ENCODE assay signal across 9 cellular contexts in the genomic region with DNA sequence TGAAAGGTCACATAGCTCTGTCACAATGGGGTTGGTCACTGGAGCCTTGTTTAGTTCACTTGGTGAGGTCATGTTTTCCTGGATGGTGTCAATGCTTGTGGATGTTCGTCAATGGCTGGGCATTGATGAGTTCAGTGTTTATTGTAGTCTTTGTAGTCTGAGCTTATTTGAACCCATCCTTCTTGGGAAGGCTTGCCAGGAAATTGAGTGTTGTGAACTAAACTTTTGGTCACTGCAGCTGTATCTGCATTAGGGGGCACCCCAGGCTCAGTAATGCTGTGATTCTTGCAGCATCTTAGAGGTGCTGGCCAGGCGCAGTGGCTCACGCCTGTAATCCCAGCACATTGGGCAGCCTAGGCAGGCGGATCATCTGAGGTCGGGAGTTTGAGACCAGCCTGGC. TPM values are rescaled to one million over a fixed set of nuclear protein-coding genes. Genes with fewer than 3 reads are reported as not detected.
A peak's percentile ranks its signal among the peaks of the same experiment; 100 is the strongest.
DNase-seq lines count a peak whose midpoint lies in the region; ATAC-seq and TF ChIP-seq lines count a peak whose summit lies in the region.
"Had no signal": no experiment of that assay in that cellular context is flagged by ENCODE, and none has a peak within 500 bp of the region (broad histone marks: within the 10 kb centered on the region; RNA-seq: fewer than 3 reads in every experiment).

No MANE protein-coding gene starts in this region.

- ATAC-seq in HCT116 = peak; percentile 69
- ATAC-seq in GM21360 (IDR thresholded peaks at IDR 0.05; ENCODE audit: unreplicated experiment) = no peak
- ATAC-seq in GM18519 (IDR thresholded peaks at IDR 0.05; ENCODE audit: low FRiP score, unreplicated experiment) = no peak

- H3K27ac ChIP-seq in HCT116 (ENCODE audit: low read depth, low read length) (no peak overlapping the region), PC-9 (no peak overlapping the region), esophagus muscularis mucosa (replicated peaks in 1 of 4) (no peak overlapping the region)

- H3K9me2 ChIP-seq in HCT116 (ENCODE audit: insufficient read depth) (no peaks in the 10 kb centered on the region), PC-9 (ENCODE audit: insufficient read depth) (no peaks in the 10 kb centered on the region)

- TF ChIP-seq CTCF in HCT116 (IDR thresholded peaks at IDR 0.05 in 2 of 3, conservative IDR thresholded peaks at IDR 0.05 in 1 of 3; ENCODE audit: borderline replicate concordance in 1 of 3, insufficient read depth in 1 of 3, low read depth in 2 of 3, low read length in 2 of 3) = peak in 2 of 3 experiments; percentile 33 to 37; a peak in 3 of 6 replicates
- TF ChIP-seq CTCF in PC-9 (conservative IDR thresholded peaks at IDR 0.05) = peak; percentile 44
- TF ChIP-seq CTCF in esophagus muscularis mucosa (IDR thresholded peaks at IDR 0.05) = peak in 2 of 3 experiments; percentile 25 to 27
- TF ChIP-seq CTCF in neural crest cell (conservative IDR thresholded peaks at IDR 0.05) = peak; percentile 56

- no peaks in the 10 kb centered on the region for H3K27me3 ChIP-seq in HCT116 (ENCODE audit: insufficient read depth, low read length)
- H3K27me3 ChIP-seq in PC-9 (ENCODE audit: insufficient read depth, low read depth) = no peaks in the 10 kb centered on the region
- H3K27me3 ChIP-seq in esophagus muscularis mucosa = peaks cover 0 to 6% (median 0%) of the 10 kb centered on the region in 4 donors

- H3K9me3 Mint-ChIP-seq in neural crest cell = no peaks in the 10 kb centered on the region

- intact Hi-C loops in HCT116 (cut with micrococcal nuclease) (loop anchor here (1.0 kb wide), 1 partner anchor 138 kb away; no protein-coding TSS in a partner anchor), PC-9 (cut with micrococcal nuclease; ENCODE audit: unreplicated experiment) (loop anchor here (1.0 kb wide), 1 partner anchor 138 kb away; no protein-coding TSS in a partner anchor), esophagus muscularis mucosa (cut with DNase I) (loop anchor here (5.0 kb wide), 1 partner anchor 37 kb away; no protein-coding TSS in a partner anchor)

- H3K4me3 ChIP-seq in HCT116 (replicated peaks in 1 of 2; ENCODE audit: low read depth in 1 of 2, low read length in 2 of 2) (no peak overlapping the region), PC-9 (no peak overlapping the region), esophagus muscularis mucosa (no peak overlapping the region)

- BruUV-seq in HCT116 (replicated peaks; lab: Mats Ljungman, UMichigan) = no TSS peak
- BruUV-seq in PC-9 (replicated peaks; lab: Mats Ljungman, UMichigan) = no TSS peak

- H3K4me1 ChIP-seq in HCT116 (ENCODE audit: control insufficient read depth in 1 of 2, insufficient read depth in 2 of 2, low read length in 2 of 2) = no peaks in the 10 kb centered on the region
- H3K4me1 ChIP-seq in PC-9 (replicated peaks; ENCODE audit: insufficient read depth) = no peaks in the 10 kb centered on the region
- no peaks in the 10 kb centered on the region for H3K4me1 ChIP-seq in esophagus muscularis mucosa

- H3K36me3 ChIP-seq in HCT116 (ENCODE audit: control insufficient read depth in 1 of 2, insufficient read depth in 2 of 2, low read length in 2 of 2) (no peaks in the 10 kb centered on the region), PC-9 (ENCODE audit: low read depth) (no peaks in the 10 kb centered on the region), esophagus muscularis mucosa (no peaks in the 10 kb centered on the region)

- CTCF ChIA-PET in HCT116 (lab: Charles Lee) (interaction anchor here (0.9 to 1.4 kb wide), 3 partner anchors 138 to 278 kb away, joined by 3 to 7 read pairs (median 5); no protein-coding TSS in a partner anchor), PC-9 (lab: Charles Lee) (no interaction called here)

- no peaks in the 10 kb centered on the region for H3K36me3 Mint-ChIP-seq in neural crest cell (ENCODE audit: low read depth)

- H3K4me2 ChIP-seq in HCT116 (ENCODE audit: low read length) (no peak overlapping the region), PC-9 (no peak overlapping the region)

- H3K9ac ChIP-seq in HCT116 (ENCODE audit: low read length) = no peak overlapping the region

- H4K20me1 ChIP-seq in HCT116 (ENCODE audit: insufficient read depth) (no peaks in the 10 kb centered on the region), PC-9 (ENCODE audit: insufficient read depth) (no peaks in the 10 kb centered on the region)

- H2AFZ ChIP-seq in HCT116 (ENCODE audit: low read depth, low read length, poor library complexity, severe bottlenecking) (no peak overlapping the region), PC-9 (no peak overlapping the region)

- H3K4me3 Mint-ChIP-seq in neural crest cell = no peak overlapping the region

- TF ChIP-seq RAD21 in HCT116 (IDR thresholded peaks at IDR 0.05; ENCODE audit: low read depth) = peak; percentile 70

- H3K4me1 Mint-ChIP-seq in neural crest cell = peaks cover 6% of the 10 kb centered on the region

- POLR2A ChIA-PET in HCT116 (lab: Charles Lee) = no interaction called here
- POLR2A ChIA-PET in PC-9 (lab: Charles Lee; ENCODE audit: unreplicated experiment) = interaction anchor here (0.6 kb wide), 1 partner anchor 69 kb away, joined by 4 read pairs; no protein-coding TSS in a partner anchor

- peaks cover 35% of the 10 kb centered on the region for H3K27me3 Mint-ChIP-seq in neural crest cell (ENCODE audit: low read depth)

- WGBS in esophagus muscularis mucosa = 25% methylated on average over 5 of the region's 5 CpGs

- TF ChIP-seq EP300 in esophagus muscularis mucosa (IDR thresholded peaks at IDR 0.05) = no peak

- no peaks in the 10 kb centered on the region for H3F3A ChIP-seq in PC-9 (ENCODE audit: insufficient read depth, low read depth)

- H3K79me2 ChIP-seq in HCT116 (ENCODE audit: insufficient read depth, low read length) (no peaks in the 10 kb centered on the region), PC-9 (ENCODE audit: low read depth) (no peaks in the 10 kb centered on the region)

- RAD21 ChIA-PET in HCT116 (lab: Charles Lee; ENCODE audit: low non-redundant PET in 1 of 2, low total read pairs in 2 of 2, uncharacterized antibody in 2 of 2, unreplicated experiment in 2 of 2) = no interaction called here

- H3K9me3 ChIP-seq in HCT116 (ENCODE audit: control insufficient read depth in 1 of 2, insufficient read depth in 1 of 2, low read depth in 1 of 2, low read length in 2 of 2) (no peaks in the 10 kb centered on the region), PC-9 (ENCODE audit: insufficient read depth, low read depth) (no peaks in the 10 kb centered on the region), esophagus muscularis mucosa (no peaks in the 10 kb centered on the region)

- DNase-seq in HCT116 (ENCODE audit: low read depth, low spot score) (no peak), PC-9 (peak in 1 of 2 experiments; percentile 11), esophagus muscularis mucosa (ENCODE audit: extremely low spot score) (no peak), neural crest cell (ENCODE audit: low read depth, low spot score) (peak; percentile 43), H4 (ENCODE audit: low spot score) (no peak)
- DNase-seq in stimulated activated CD4-positive, alpha-beta T cell treated with anti-CD3 and anti-CD28 coated beads, Interleukin-15, amount 100 ng/mL, for 24 hours = no peak
- DNase-seq: NCI-H2107 had no signal

- no peak overlapping the region for H3K27ac Mint-ChIP-seq in neural crest cell (ENCODE audit: unreplicated experiment)

- TF ChIP-seq POLR2A in HCT116 (IDR thresholded peaks at IDR 0.05; ENCODE audit: borderline replicate concordance, extremely low read depth, insufficient read depth, insufficient read length) (no peak), esophagus muscularis mucosa (IDR thresholded peaks at IDR 0.05; ENCODE audit: low read depth) (no peak)

TF ChIP-seq in HCT116, 20 proteins besides CTCF, POLR2A, EP300 and RAD21:
- TF ChIP-seq SRF (IDR thresholded peaks at IDR 0.05; ENCODE audit: low read depth) = no peak

RNA-seq across cellular contexts. Expression of a gene that starts 22.0 kb away (rescaled TPM):
- total RNA-seq in HCT116 (2021; ENCODE audit: unreplicated experiment) = 12.2 TPM
- polyA plus RNA-seq in HCT116 (2012) = 7.7 and 7.9 TPM in 2 replicates
- total RNA-seq in PC-9 (2021) = 11.5 and 17.8 TPM in 2 replicates
- total RNA-seq in esophagus muscularis mucosa = 10 to 100 TPM in 3 of 4 donors, 1 to 10 TPM in 1; 5.4 to 21.9 (median 16.1) TPM
- total RNA-seq in neural crest cell = 9.3 and 9.7 TPM in 2 replicates
- 2.1 and 5.3 TPM in 2 replicates for total RNA-seq in H4 (2014; rRNA removed; shearing (Covaris generic))

RNA-seq across cellular contexts. Expression of a gene that starts 22.6 kb away (rescaled TPM):
- total RNA-seq in HCT116 (2021; ENCODE audit: unreplicated experiment) = 26.9 TPM
- 33.9 and 38.7 TPM in 2 replicates for polyA plus RNA-seq in HCT116 (2012)
- 61.6 and 104 TPM in 2 replicates for total RNA-seq in PC-9 (2021)
- total RNA-seq in esophagus muscularis mucosa = 10 to 100 TPM; 18.3 to 27.0 (median 19.4) TPM
- 22.2 and 25.1 TPM in 2 replicates for total RNA-seq in neural crest cell
- total RNA-seq in H4 (2014; rRNA removed; shearing (Covaris generic)) = 8.9 and 14.5 TPM in 2 replicates

RNA-seq across cellular contexts. Expression of a gene that starts 39.8 kb away (rescaled TPM):
- total RNA-seq in HCT116 (2021; ENCODE audit: unreplicated experiment) (0.64 TPM), PC-9 (2021) (0.37 and 0.75 TPM in 2 replicates), esophagus muscularis mucosa (under 1 TPM in 1 of 4 donors, not detected in 3; 0.26 TPM), neural crest cell (0.16 and 0.39 TPM in 2 replicates)
- 0.47 and 0.65 TPM in 2 replicates for polyA plus RNA-seq in HCT116 (2012)
- 0.19 TPM in 1 of 2 replicates, not detected in the other for total RNA-seq in H4 (2014; rRNA removed; shearing (Covaris generic))

RNA-seq across cellular contexts. Expression of a gene that starts 44.6 kb away (rescaled TPM):
- total RNA-seq in HCT116 (2021; ENCODE audit: unreplicated experiment) (not detected), PC-9 (2021) (not detected in 2 replicates), esophagus muscularis mucosa (1 to 10 TPM in 3 of 4 donors, under 1 TPM in 1; 0.42 to 3.6 (median 2.5) TPM), neural crest cell (0.91 and 1.1 TPM in 2 replicates)
- polyA plus RNA-seq in HCT116 (2012) = 0.08 TPM in 1 of 2 replicates, not detected in the other
- not detected in 2 replicates for total RNA-seq in H4 (2014; rRNA removed; shearing (Covaris generic))

RNA-seq across cellular contexts. Expression of a gene that starts 50.5 kb away (rescaled TPM):
- 37.7 TPM for total RNA-seq in HCT116 (2021; ENCODE audit: unreplicated experiment)
- polyA plus RNA-seq in HCT116 (2012) = 40.7 and 45.5 TPM in 2 replicates
- 49.4 and 85.8 TPM in 2 replicates for total RNA-seq in PC-9 (2021)
- 10 to 100 TPM; 17.4 to 36.9 (median 27.5) TPM for total RNA-seq in esophagus muscularis mucosa
- total RNA-seq in neural crest cell = 57.2 and 59.8 TPM in 2 replicates
- 3.7 and 5.0 TPM in 2 replicates for total RNA-seq in H4 (2014; rRNA removed; shearing (Covaris generic))
